ENCODE assay signal across 15 cellular contexts in the genomic region with DNA sequence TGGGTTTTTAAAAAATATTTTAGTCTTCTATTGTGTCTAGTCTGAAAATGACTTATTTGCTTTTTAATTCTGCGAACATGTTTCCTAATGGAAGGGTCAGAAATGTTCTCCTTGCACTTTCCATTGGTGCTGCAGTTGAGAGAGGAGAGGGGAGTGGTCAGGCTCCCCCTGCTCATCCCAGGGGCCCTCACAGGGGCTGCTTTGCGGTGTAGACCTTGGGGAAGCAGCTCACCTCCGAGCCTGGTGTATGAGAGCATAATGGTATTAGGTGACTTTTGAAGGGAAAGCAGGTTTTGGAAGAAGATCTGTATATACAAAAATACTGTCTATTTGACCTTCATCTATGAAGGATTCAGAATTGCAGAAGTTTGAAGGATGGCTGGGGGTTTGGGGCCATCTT. TPM values are rescaled to one million over a fixed set of nuclear protein-coding genes. Genes with fewer than 3 reads are reported as not detected.
DNase-seq lines count a peak whose midpoint lies in the region; ATAC-seq, FAIRE-seq and TF ChIP-seq lines count a peak whose summit lies in the region.
"Had no signal": no experiment of that assay in that cellular context is flagged by ENCODE, and none has a peak within 500 bp of the region (broad histone marks: within the 10 kb centered on the region; RNA-seq: fewer than 3 reads in every experiment).

No MANE protein-coding gene starts in this region.

- H3K4me3 ChIP-seq in K562: no peak overlapping the region
- H3K4me3 ChIP-seq: HAP-1 had no signal

- peaks cover 57 to 65% of the 10 kb centered on the region in 2 experiments for H3K4me1 ChIP-seq in K562 (replicated peaks in 1 of 2; ENCODE audit: control insufficient read depth in 2 of 2, insufficient read depth in 2 of 2, low read length in 2 of 2)

- H3K4me3 Mint-ChIP-seq in stimulated activated naive CD8-positive, alpha-beta T cell treated with anti-CD3 and anti-CD28 coated beads, Interleukin-15, Interleukin-2, amounts not matched to agents 100 ng/mL and 50 ng/mL, for 24 hours: no peak overlapping the region
- no peak overlapping the region for H3K4me3 Mint-ChIP-seq in stimulated activated naive CD8-positive, alpha-beta T cell treated with anti-CD3 and anti-CD28 coated beads, Interleukin-15, amount 100 ng/mL, for 72 hours
- H3K4me3 Mint-ChIP-seq in mesothelial cell of epicardium: no peak overlapping the region

- POLR2A ChIA-PET in K562 (lab: Yijun Ruan, JAX): interaction anchor here (1.0 to 2.0 kb wide), 3 partner anchors 8 to 34 kb away, joined by 3 to 6 read pairs (median 4); no protein-coding TSS in a partner anchor

- H3K9me3 ChIP-seq in K562 (replicated peaks; ENCODE audit: control insufficient read depth, insufficient read depth, low read depth, low read length): no peaks in the 10 kb centered on the region
- H3K9me3 ChIP-seq: HAP-1 had no signal

- no peak for FAIRE-seq in K562 (lab: Jason Lieb, UNC)

- no peaks in the 10 kb centered on the region for H4K20me1 ChIP-seq in K562 (replicated peaks; ENCODE audit: control insufficient read depth, insufficient read depth, low read length)

- TF ChIP-seq RAD21 in K562 (CRISPR knock-in tag; conservative IDR thresholded peaks at IDR 0.05 in 1 of 2, IDR thresholded peaks at IDR 0.05 in 1 of 2): no peak

- WGBS in K562 (ENCODE audit: insufficient coverage, low coverage, missing lambda C conversion rate): 68% methylated on average over 3 of the region's 3 CpGs

- in situ Hi-C loops in K562 (cut with MboI): no loop called here

- TF ChIP-seq POLR2A in K562 (conservative IDR thresholded peaks at IDR 0.05): no peak

- peaks cover 42% of the 10 kb centered on the region for H3K4me1 Mint-ChIP-seq in stimulated activated naive CD8-positive, alpha-beta T cell treated with anti-CD3 and anti-CD28 coated beads, Interleukin-15, Interleukin-2, amounts not matched to agents 100 ng/mL and 50 ng/mL, for 24 hours (ENCODE audit: low read depth)
- H3K4me1 Mint-ChIP-seq in stimulated activated naive CD8-positive, alpha-beta T cell treated with anti-CD3 and anti-CD28 coated beads, Interleukin-15, amount 100 ng/mL, for 72 hours: peaks cover 47% of the 10 kb centered on the region
- H3K4me1 Mint-ChIP-seq in mesothelial cell of epicardium: peaks cover 3% of the 10 kb centered on the region

- H3K27ac Mint-ChIP-seq in stimulated activated naive CD8-positive, alpha-beta T cell treated with anti-CD3 and anti-CD28 coated beads, Interleukin-15, Interleukin-2, amounts not matched to agents 100 ng/mL and 50 ng/mL, for 24 hours: peak overlapping the region; percentile 70
- H3K27ac Mint-ChIP-seq in stimulated activated naive CD8-positive, alpha-beta T cell treated with anti-CD3 and anti-CD28 coated beads, Interleukin-15, amount 100 ng/mL, for 72 hours: peak overlapping the region in 1 of 2 donors; percentile 23
- H3K27ac Mint-ChIP-seq in mesothelial cell of epicardium: peak overlapping the region; percentile 58

- no peaks in the 10 kb centered on the region for H3K27me3 Mint-ChIP-seq in stimulated activated naive CD8-positive, alpha-beta T cell treated with anti-CD3 and anti-CD28 coated beads, Interleukin-15, Interleukin-2, amounts not matched to agents 100 ng/mL and 50 ng/mL, for 24 hours
- no peaks in the 10 kb centered on the region for H3K27me3 Mint-ChIP-seq in stimulated activated naive CD8-positive, alpha-beta T cell treated with anti-CD3 and anti-CD28 coated beads, Interleukin-15, amount 100 ng/mL, for 72 hours
- no peaks in the 10 kb centered on the region for H3K27me3 Mint-ChIP-seq in mesothelial cell of epicardium (ENCODE audit: low read depth)

- H3K9me1 ChIP-seq in K562 (ENCODE audit: control insufficient read depth, insufficient read depth, low read length): no peaks in the 10 kb centered on the region

- no peak for DNase-seq in stimulated activated naive CD8-positive, alpha-beta T cell treated with anti-CD3 and anti-CD28 coated beads, Interleukin-15, amount 100 ng/mL, for 72 hours
- DNase-seq in K562 (ENCODE audit: extremely low read depth in 1 of 4, low spot score in 3 of 4): no peak
- no peak for DNase-seq in mesothelial cell of epicardium (ENCODE audit: low spot score in 2 of 2, unreplicated experiment in 2 of 2)
- DNase-seq in NCI-H1436 (lab: John Stamatoyannopoulos, UW): no peak
- DNase-seq in DMS79 treated with DMSO at 0.1 percent for 48 hours (lab: John Stamatoyannopoulos, UW): no peak
- no peak for DNase-seq in stimulated activated CD4-positive, alpha-beta T cell treated with anti-CD3 and anti-CD28 coated beads, Interleukin-4, amount 100 ng/mL, for 4 hours
- DNase-seq: MV-4-11, NCI-H1417 treated with DMSO at 0.1 percent for 48 hours, NCI-H2029, NCI-H2171, NCI-H446, SHP77 treated with DMSO at 0.1 percent for 48 hours had no signal

- no peak overlapping the region; a peak in 2 of 4 replicates for H3K9ac ChIP-seq in K562 (ENCODE audit: insufficient read depth in 1 of 2, low read depth in 2 of 2, low read length in 2 of 2)

- no peaks in the 10 kb centered on the region for H3K36me3 Mint-ChIP-seq in stimulated activated naive CD8-positive, alpha-beta T cell treated with anti-CD3 and anti-CD28 coated beads, Interleukin-15, Interleukin-2, amounts not matched to agents 100 ng/mL and 50 ng/mL, for 24 hours (ENCODE audit: low read depth)
- H3K36me3 Mint-ChIP-seq in mesothelial cell of epicardium: no peaks in the 10 kb centered on the region

- peak overlapping the region; percentile 76; the same call in 1 of the 3 replicates for H3K27ac ChIP-seq in K562 (ENCODE audit: extremely low read depth, low read depth, low read length)

- no peak overlapping the region for H2AFZ ChIP-seq in K562 (ENCODE audit: low read depth, low read length)

- TF ChIP-seq EP300 in K562 (IDR thresholded peaks at IDR 0.05; ENCODE audit: low read length): no peak

- no peaks in the 10 kb centered on the region for H3K9me3 Mint-ChIP-seq in stimulated activated naive CD8-positive, alpha-beta T cell treated with anti-CD3 and anti-CD28 coated beads, Interleukin-15, Interleukin-2, amounts not matched to agents 100 ng/mL and 50 ng/mL, for 24 hours
- no peaks in the 10 kb centered on the region for H3K9me3 Mint-ChIP-seq in stimulated activated naive CD8-positive, alpha-beta T cell treated with anti-CD3 and anti-CD28 coated beads, Interleukin-15, amount 100 ng/mL, for 72 hours
- no peaks in the 10 kb centered on the region for H3K9me3 Mint-ChIP-seq in mesothelial cell of epicardium

- TF ChIP-seq CTCF in K562 (IDR thresholded peaks at IDR 0.05 in 2 of 3, conservative IDR thresholded peaks at IDR 0.05 in 1 of 3; ENCODE audit: insufficient read depth in 2 of 3, low read depth in 1 of 3, low read length in 3 of 3) (no peak), mesothelial cell of epicardium (IDR thresholded peaks at IDR 0.05; ENCODE audit: unreplicated experiment) (no peak)

- no peak for ATAC-seq in stimulated activated naive CD8-positive, alpha-beta T cell treated with anti-CD3 and anti-CD28 coated beads, Interleukin-15, amount 100 ng/mL, for 72 hours
- ATAC-seq in K562: no peak
- no peak for ATAC-seq in GM18867 (IDR thresholded peaks at IDR 0.05; ENCODE audit: unreplicated experiment)

- no peaks in the 10 kb centered on the region for H3K27me3 ChIP-seq in K562 (ENCODE audit: control insufficient read depth in 2 of 2, insufficient read depth in 2 of 2, low read length in 2 of 2)

- CTCF ChIA-PET in K562 (lab: Yijun Ruan, JAX; ENCODE audit: low intra/inter-chr PET ratio): no interaction called here

- BruUV-seq in K562 (replicated peaks; lab: Mats Ljungman, UMichigan): no TSS peak

- intact Hi-C loops in K562 (cut with micrococcal nuclease): loop anchor here (5.0 kb wide), 2 partner anchors 43 to 82 kb away; no protein-coding TSS in a partner anchor

- H3K36me3 ChIP-seq in K562 (ENCODE audit: control insufficient read depth, insufficient read depth, low read length): peaks cover 10% of the 10 kb centered on the region
- H3K36me3 ChIP-seq: HAP-1 had no signal

- H3K79me2 ChIP-seq in K562 (ENCODE audit: control insufficient read depth, insufficient read depth, low read length): peaks cover 73% of the 10 kb centered on the region

- no peak overlapping the region; the same call in 1 of the 2 replicates for H3K4me2 ChIP-seq in K562 (ENCODE audit: insufficient read depth, low read length)

TF ChIP-seq in K562, 482 proteins besides CTCF, POLR2A, EP300 and RAD21 (continues in another document):
- TF ChIP-seq THRAP3 (IDR thresholded peaks at IDR 0.05; ENCODE audit: borderline replicate concordance) (no peak), NFXL1 (CRISPR knock-in tag; IDR thresholded peaks at IDR 0.05) (no peak), SP2 (IDR thresholded peaks at IDR 0.05; ENCODE audit: extremely low read depth, low read depth, low read length, poor library complexity, severe bottlenecking) (no peak)

RNA-seq across cellular contexts. Expression of a gene that starts 28.3 kb away (rescaled TPM):
- total RNA-seq in K562 (2011; cell fraction: chromatin; rRNA removed; ENCODE audit: low replicate concordance): 105 and 234 TPM in 2 replicates
- 91.2 and 97.2 TPM in 2 replicates for total RNA-seq in K562 (2011; cell fraction: nucleolus; rRNA removed)
- 85.9 and 89.9 TPM in 2 replicates for total RNA-seq in K562 (2011; cell fraction: nucleoplasm; rRNA removed)
- total RNA-seq in K562 (2014; rRNA removed): 40.9 and 46.5 TPM in 2 replicates
- 10.4 and 13.6 TPM in 2 replicates for total RNA-seq in K562 (2014; rRNA removed; fragmentation: Illumina TruSeq; extraction: Trizol)
- total RNA-seq in K562 (2015; rRNA removed; fragmentation: Illumina TruSeq; extraction: Trizol): 25.2 and 26.2 TPM in 2 replicates
- total RNA-seq in K562 (2021): 30.8 and 32.5 TPM in 2 replicates
- 27.8 and 36.1 TPM in 2 replicates for polyA plus RNA-seq in K562 (2011; rRNA removed)
- 27.5 and 45.8 TPM in 2 replicates for polyA plus RNA-seq in K562 (2011; cell fraction: cytosol; rRNA removed)
- 70.5 and 109 TPM in 2 replicates for polyA plus RNA-seq in K562 (2011; cell fraction: nucleus; rRNA removed)
- polyA plus RNA-seq in K562 (2012): 25.0 and 39.9 TPM in 2 replicates
- polyA plus RNA-seq in K562 (2014; fragmentation: Illumina TruSeq; extraction: Trizol): 17.1 and 25.2 TPM in 2 replicates
- polyA plus RNA-seq in K562 (2014; fragmentation: Nextera tagmentation; extraction: Ambion mirVana): under 1 TPM; 0.24 to 0.35 TPM
- 30.7 and 37.1 TPM in 2 replicates for polyA plus RNA-seq in K562 (2014; rRNA removed)
- 21.7 and 35.1 TPM in 2 replicates for polyA minus RNA-seq in K562 (2011; rRNA and poly(A)+ RNA removed)
- polyA minus RNA-seq in K562 (2011; cell fraction: cytosol; rRNA and poly(A)+ RNA removed): 28.8 and 31.9 TPM in 2 replicates
- 25.7 and 46.8 TPM in 2 replicates for polyA minus RNA-seq in K562 (2011; cell fraction: nucleus; rRNA and poly(A)+ RNA removed)
- 33.1 to 36.7 TPM (median 34.3 TPM) in 3 replicates for total RNA-seq in mesothelial cell of epicardium
